In the genomic region with DNA sequence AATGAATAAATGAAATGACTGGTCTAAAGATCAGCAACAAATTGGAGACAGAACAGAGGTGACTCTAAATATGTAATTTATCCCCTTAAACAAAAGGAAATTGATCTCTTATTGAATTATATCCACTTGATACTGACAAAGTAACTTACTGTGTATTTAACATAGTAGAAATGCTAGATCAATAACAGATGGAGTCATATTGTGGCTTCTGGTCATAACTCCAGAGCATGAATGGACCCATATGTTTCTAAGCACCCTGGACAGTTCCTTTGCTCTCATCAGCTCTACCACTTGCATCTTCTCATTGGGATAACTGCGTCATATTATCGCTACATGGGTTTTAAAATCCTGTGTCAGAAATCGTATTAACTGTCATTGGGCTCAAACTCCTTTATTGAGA, we compare ENCODE assay signal across 10 cellular contexts.
A peak's percentile ranks its signal among the peaks of the same experiment; 100 is the strongest.
DNase-seq lines count a peak whose midpoint lies in the region; ATAC-seq, FAIRE-seq and TF ChIP-seq lines count a peak whose summit lies in the region.
"Had no signal": no experiment of that assay in that cellular context is flagged by ENCODE, and none has a peak within 500 bp of the region (broad histone marks: within the 10 kb centered on the region; RNA-seq: fewer than 3 reads in every experiment).

No MANE protein-coding gene starts in this region.

- H3K4me2 ChIP-seq in astrocyte (ENCODE audit: low read length) = no peak overlapping the region
- no peak overlapping the region for H3K4me2 ChIP-seq in keratinocyte (ENCODE audit: control insufficient read depth, extremely low read depth, insufficient read depth, low read depth, low read length)

- H3K27ac ChIP-seq in astrocyte (ENCODE audit: low read depth, low read length) = no peak overlapping the region
- H3K27ac ChIP-seq in keratinocyte (ENCODE audit: control insufficient read depth, insufficient read depth, low read length) = no peak overlapping the region

- H3K27ac Mint-ChIP-seq in astrocyte (ENCODE audit: unreplicated experiment) = no peak overlapping the region
- H3K27ac Mint-ChIP-seq: nephron had no signal

- H3K36me3 Mint-ChIP-seq in astrocyte (ENCODE audit: low read depth, unreplicated experiment) = no peaks in the 10 kb centered on the region

- H3K27me3 Mint-ChIP-seq in astrocyte (ENCODE audit: low read depth, unreplicated experiment) = peaks cover 5% of the 10 kb centered on the region

- no peaks in the 10 kb centered on the region for H3K9me3 ChIP-seq in astrocyte (ENCODE audit: insufficient read depth, low read depth, low read length)
- H3K9me3 ChIP-seq in keratinocyte (ENCODE audit: control insufficient read depth, low read depth, low read length) = no peaks in the 10 kb centered on the region

- H3K36me3 ChIP-seq in astrocyte (ENCODE audit: insufficient read depth, low read length) = no peaks in the 10 kb centered on the region
- no peaks in the 10 kb centered on the region for H3K36me3 ChIP-seq in keratinocyte (ENCODE audit: control insufficient read depth in 2 of 2, extremely low read depth in 1 of 2, insufficient read depth in 2 of 2, low read length in 2 of 2)

- no peak for TF ChIP-seq EP300 in Ishikawa (IDR thresholded peaks at IDR 0.05; ENCODE audit: borderline replicate concordance)

- no peak overlapping the region for H3K4me3 ChIP-seq in astrocyte (ENCODE audit: insufficient read depth, low read depth, low read length)
- no peak overlapping the region for H3K4me3 ChIP-seq in keratinocyte (ENCODE audit: control insufficient read depth in 2 of 3, extremely low read depth in 1 of 3, insufficient read depth in 2 of 3, low read depth in 1 of 3, low read length in 3 of 3)

- H3K4me1 ChIP-seq in astrocyte (ENCODE audit: insufficient read depth, low read length) = peaks cover 6% of the 10 kb centered on the region
- no peaks in the 10 kb centered on the region for H3K4me1 ChIP-seq in keratinocyte (ENCODE audit: control insufficient read depth, extremely low read depth, insufficient read depth, low read length)

- in situ Hi-C loops in GM13977 (cut with MboI; ENCODE audit: low pct_unique_long_range_greater_than_20kb, low sequenced_read_pairs, unreplicated experiment) = no loop called here

- dilution Hi-C loops in keratinocyte (cut with MboI; ENCODE audit: extremely low pct_ligation_motif_present, low sequenced_read_pairs) = no loop called here

- no peaks in the 10 kb centered on the region for H3K9me3 Mint-ChIP-seq in astrocyte (ENCODE audit: unreplicated experiment)
- H3K9me3 Mint-ChIP-seq: nephron had no signal

- no peak overlapping the region for H2AFZ ChIP-seq in astrocyte (ENCODE audit: low read depth, low read length)
- no peak overlapping the region for H2AFZ ChIP-seq in keratinocyte (ENCODE audit: control insufficient read depth, low read length)

- ATAC-seq in HG03342 (IDR thresholded peaks at IDR 0.05; ENCODE audit: unreplicated experiment) (no peak), GM21825 (IDR thresholded peaks at IDR 0.05; ENCODE audit: unreplicated experiment) (no peak)
- ATAC-seq: Right ventricle myocardium inferior had no signal

- H4K20me1 ChIP-seq in astrocyte (ENCODE audit: insufficient read depth, low read length) (no peaks in the 10 kb centered on the region), keratinocyte (ENCODE audit: control insufficient read depth, extremely low read depth, insufficient read depth, low read length) (no peaks in the 10 kb centered on the region)

- H3K4me3 Mint-ChIP-seq in astrocyte (ENCODE audit: unreplicated experiment) = no peak overlapping the region
- H3K4me3 Mint-ChIP-seq: nephron had no signal

- TF ChIP-seq RAD21 in Ishikawa (IDR thresholded peaks at IDR 0.05; ENCODE audit: low read depth) = no peak

- peak; percentile 28 for DNase-seq in COLO829 (ENCODE audit: low spot score)
- peak; percentile 54 for DNase-seq in astrocyte (ENCODE audit: low read depth)
- no peak for DNase-seq in keratinocyte (ENCODE audit: low read depth, low spot score)
- no peak for DNase-seq in OCI-M2 (lab: John Stamatoyannopoulos, UW; ENCODE audit: unreplicated experiment)
- no peak for DNase-seq in GM13977 (ENCODE audit: low spot score)

- FAIRE-seq in astrocyte (lab: Jason Lieb, UNC) = no peak
- FAIRE-seq in keratinocyte (lab: Jason Lieb, UNC) = peak; percentile 72

- peaks cover 3% of the 10 kb centered on the region for H3K4me1 Mint-ChIP-seq in astrocyte (ENCODE audit: low read depth, unreplicated experiment)
- H3K4me1 Mint-ChIP-seq: nephron had no signal

- H3K9ac ChIP-seq in astrocyte (ENCODE audit: low read length) = no peak overlapping the region
- no peak overlapping the region for H3K9ac ChIP-seq in keratinocyte (ENCODE audit: control insufficient read depth, extremely low read depth, insufficient read depth, low read length)

- H3K79me2 ChIP-seq in astrocyte (ENCODE audit: insufficient read depth, low read length) (no peaks in the 10 kb centered on the region), keratinocyte (ENCODE audit: control insufficient read depth, insufficient read depth, low read length) (no peaks in the 10 kb centered on the region)

- no peaks in the 10 kb centered on the region for H3K27me3 ChIP-seq in astrocyte (ENCODE audit: insufficient read depth, low read length)
- no peaks in the 10 kb centered on the region for H3K27me3 ChIP-seq in keratinocyte (ENCODE audit: control insufficient read depth, extremely low read depth, insufficient read depth, low read length)

- no peak for TF ChIP-seq CTCF in astrocyte (IDR thresholded peaks at IDR 0.05; ENCODE audit: insufficient read depth, low read depth, low read length)
- TF ChIP-seq CTCF in keratinocyte (optimal IDR thresholded peaks at IDR 0.05 in 1 of 3, IDR thresholded peaks at IDR 0.05 in 1 of 3, conservative IDR thresholded peaks at IDR 0.05 in 1 of 3; ENCODE audit: extremely low read depth in 1 of 3, insufficient read depth in 2 of 3, low read length in 3 of 3) = no peak
- no peak for TF ChIP-seq CTCF in GM13977 (IDR thresholded peaks at IDR 0.05; ENCODE audit: extremely low read depth, insufficient read depth, missing control alignments)

- no peaks in the 10 kb centered on the region for H3K9me1 ChIP-seq in keratinocyte (ENCODE audit: control insufficient read depth, extremely low read depth, insufficient read depth, low read length)

TF ChIP-seq in Ishikawa, 13 proteins besides CTCF, POLR2A, EP300 and RAD21:
- no peak for TF ChIP-seq ZBTB7A (IDR thresholded peaks at IDR 0.05; ENCODE audit: low read depth)
- TF ChIP-seq, protein P1, sequence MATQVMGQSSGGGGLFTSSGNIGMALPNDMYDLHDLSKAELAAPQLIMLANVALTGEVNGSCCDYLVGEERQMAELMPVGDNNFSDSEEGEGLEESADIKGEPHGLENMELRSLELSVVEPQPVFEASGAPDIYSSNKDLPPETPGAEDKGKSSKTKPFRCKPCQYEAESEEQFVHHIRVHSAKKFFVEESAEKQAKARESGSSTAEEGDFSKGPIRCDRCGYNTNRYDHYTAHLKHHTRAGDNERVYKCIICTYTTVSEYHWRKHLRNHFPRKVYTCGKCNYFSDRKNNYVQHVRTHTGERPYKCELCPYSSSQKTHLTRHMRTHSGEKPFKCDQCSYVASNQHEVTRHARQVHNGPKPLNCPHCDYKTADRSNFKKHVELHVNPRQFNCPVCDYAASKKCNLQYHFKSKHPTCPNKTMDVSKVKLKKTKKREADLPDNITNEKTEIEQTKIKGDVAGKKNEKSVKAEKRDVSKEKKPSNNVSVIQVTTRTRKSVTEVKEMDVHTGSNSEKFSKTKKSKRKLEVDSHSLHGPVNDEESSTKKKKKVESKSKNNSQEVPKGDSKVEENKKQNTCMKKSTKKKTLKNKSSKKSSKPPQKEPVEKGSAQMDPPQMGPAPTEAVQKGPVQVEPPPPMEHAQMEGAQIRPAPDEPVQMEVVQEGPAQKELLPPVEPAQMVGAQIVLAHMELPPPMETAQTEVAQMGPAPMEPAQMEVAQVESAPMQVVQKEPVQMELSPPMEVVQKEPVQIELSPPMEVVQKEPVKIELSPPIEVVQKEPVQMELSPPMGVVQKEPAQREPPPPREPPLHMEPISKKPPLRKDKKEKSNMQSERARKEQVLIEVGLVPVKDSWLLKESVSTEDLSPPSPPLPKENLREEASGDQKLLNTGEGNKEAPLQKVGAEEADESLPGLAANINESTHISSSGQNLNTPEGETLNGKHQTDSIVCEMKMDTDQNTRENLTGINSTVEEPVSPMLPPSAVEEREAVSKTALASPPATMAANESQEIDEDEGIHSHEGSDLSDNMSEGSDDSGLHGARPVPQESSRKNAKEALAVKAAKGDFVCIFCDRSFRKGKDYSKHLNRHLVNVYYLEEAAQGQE (IDR thresholded peaks at IDR 0.05; ENCODE audit: low read depth) = peak; percentile 93

Comparison
In these comparisons a context has a peak if more than half of its experiments do, and no peak if none do; other contexts are left out.
1. DNase-seq: peak in COLO829 (single experiment) and astrocyte (single experiment); none in keratinocyte (single experiment), OCI-M2 (single experiment) and GM13977 (single experiment).